In genomic region chr7:16695621-16696237, GRCh38 we compare ENCODE assay signal across 9 cellular contexts. TPM values are rescaled to one million over a fixed set of nuclear protein-coding genes. Genes with fewer than 3 reads are reported as not detected.
DNase-seq lines count a peak whose midpoint lies in the region; ATAC-seq and TF ChIP-seq lines count a peak whose summit lies in the region.
"Had no signal": no experiment of that assay in that cellular context is flagged by ENCODE, and none has a peak within 500 bp of the region (broad histone marks: within the 10 kb centered on the region; RNA-seq: fewer than 3 reads in every experiment).

No MANE protein-coding gene starts in this region.

- H3K9me3 Mint-ChIP-seq in neural crest cell, result no peaks in the 10 kb centered on the region
- H3K9me3 Mint-ChIP-seq: activated naive CD4-positive, alpha-beta T cell treated with anti-CD3 and anti-CD28 coated beads, Interleukin-2, amount 50 U/mL, for 24 hours had no signal

- ATAC-seq in HG03565 (IDR thresholded peaks at IDR 0.05; ENCODE audit: unreplicated experiment) (peak; percentile 54), GM21529 (IDR thresholded peaks at IDR 0.05; ENCODE audit: unreplicated experiment) (no peak)

- H3K27me3 ChIP-seq in esophagus squamous epithelium, result no peaks in the 10 kb centered on the region

- H3K4me3 Mint-ChIP-seq in neural crest cell, result no peak overlapping the region
- H3K4me3 Mint-ChIP-seq: activated naive CD4-positive, alpha-beta T cell treated with anti-CD3 and anti-CD28 coated beads, Interleukin-2, amount 50 U/mL, for 24 hours had no signal

- H3K36me3 ChIP-seq in esophagus squamous epithelium, result peaks cover 8 to 100% (median 16%) of the 10 kb centered on the region in 3 donors

- H3K27me3 Mint-ChIP-seq in neural crest cell (ENCODE audit: low read depth), result no peaks in the 10 kb centered on the region
- H3K27me3 Mint-ChIP-seq: activated naive CD4-positive, alpha-beta T cell treated with anti-CD3 and anti-CD28 coated beads, Interleukin-2, amount 50 U/mL, for 24 hours had no signal

- no peak overlapping the region for H3K27ac Mint-ChIP-seq in neural crest cell (ENCODE audit: unreplicated experiment)

- H3K4me1 Mint-ChIP-seq in neural crest cell, result peaks cover 10% of the 10 kb centered on the region

- H3K27ac ChIP-seq in esophagus squamous epithelium, result no peak overlapping the region

- peak; percentile 4 for DNase-seq in SKM-1 treated with dmso at 0.1 percent for 144 hours (lab: John Stamatoyannopoulos, UW; ENCODE audit: unreplicated experiment)
- no peak for DNase-seq in SKM-1 (lab: John Stamatoyannopoulos, UW; ENCODE audit: unreplicated experiment)
- DNase-seq in RKO (ENCODE audit: low spot score), result peak; percentile 32
- no peak for DNase-seq in esophagus squamous epithelium (lab: John Stamatoyannopoulos, UW)
- no peak for DNase-seq in neural crest cell (ENCODE audit: low read depth, low spot score)
- no peak for DNase-seq in SIG-M5 (lab: John Stamatoyannopoulos, UW)

- H3K4me3 ChIP-seq in esophagus squamous epithelium, result no peak overlapping the region

- no peaks in the 10 kb centered on the region for H3K9me3 ChIP-seq in esophagus squamous epithelium

- WGBS in esophagus squamous epithelium, 2 donors, result 77 to 83% methylated on average over 4 of the region's 4 CpGs

- TF ChIP-seq POLR2A in esophagus squamous epithelium (IDR thresholded peaks at IDR 0.05), result no peak

- TF ChIP-seq CTCF in esophagus squamous epithelium (IDR thresholded peaks at IDR 0.05) (peak in 5 of 6 experiments; percentile 40 to 73 (median 55)), neural crest cell (conservative IDR thresholded peaks at IDR 0.05) (peak; percentile 72)

- peaks cover 29% of the 10 kb centered on the region for H3K36me3 Mint-ChIP-seq in neural crest cell (ENCODE audit: low read depth)

- intact Hi-C loops in esophagus squamous epithelium (cut with DNase I), result loop anchor here (10.0 kb wide), 1 partner anchor 219 kb away; no protein-coding TSS in a partner anchor

- no peaks in the 10 kb centered on the region for H3K4me1 ChIP-seq in esophagus squamous epithelium

RNA-seq across cellular contexts. Expression of gene BZW2, which starts 49.7 kb away (rescaled TPM):
- total RNA-seq in esophagus squamous epithelium (10 to 100 TPM; 38.2 to 79.5 (median 69.6) TPM), neural crest cell (98.2 and 108 TPM in 2 replicates)

RNA-seq across cellular contexts. Expression of gene ANKMY2, which starts 50.2 kb away (rescaled TPM):
- total RNA-seq in esophagus squamous epithelium (10 to 100 TPM in 1 of 4 donors, 1 to 10 TPM in 3; 3.8 to 13.4 (median 7.0) TPM), neural crest cell (24.7 and 25.0 TPM in 2 replicates)

RNA-seq across cellular contexts. Expression of gene TSPAN13, which starts 57.8 kb away (rescaled TPM):
- total RNA-seq in esophagus squamous epithelium (10 to 100 TPM in 3 of 4 donors, 1 to 10 TPM in 1; 9.5 to 16.7 (median 12.1) TPM), neural crest cell (36.7 and 37.3 TPM in 2 replicates)

Comparison
In these comparisons a context has a peak if more than half of its experiments do, and no peak if none do; other contexts are left out.
1. DNase-seq: peak in SKM-1 treated with dmso at 0.1 percent for 144 hours (single experiment) and RKO (single experiment); none in SKM-1 (single experiment), esophagus squamous epithelium (single experiment), neural crest cell (single experiment) and SIG-M5 (single experiment).